Comparison of ENCODE assay signal across 27 cellular contexts in the genomic region with DNA sequence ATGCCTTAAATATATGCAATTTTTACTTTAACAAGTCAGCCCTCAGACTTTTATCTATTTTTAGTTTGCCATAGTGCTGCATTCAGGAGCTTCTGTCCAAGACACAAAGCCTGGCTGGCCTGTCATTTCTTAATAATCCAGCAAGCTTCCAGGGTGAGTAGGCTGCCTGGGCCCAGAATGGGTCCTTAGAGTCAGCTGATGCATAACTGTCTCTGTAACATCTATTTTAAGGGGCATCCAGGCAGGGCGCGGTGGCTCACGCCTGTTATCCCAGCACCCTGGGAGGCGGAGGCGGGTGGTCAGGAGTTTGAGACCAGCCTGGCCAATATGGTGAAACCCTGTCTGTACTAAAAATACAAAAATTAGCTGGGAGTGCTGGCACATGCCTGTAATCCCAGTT. TPM values are rescaled to one million over a fixed set of nuclear protein-coding genes. Genes with fewer than 3 reads are reported as not detected.
DNase-seq lines count a peak whose midpoint lies in the region; ATAC-seq and TF ChIP-seq lines count a peak whose summit lies in the region.
"Had no signal": no experiment of that assay in that cellular context is flagged by ENCODE, and none has a peak within 500 bp of the region (broad histone marks: within the 10 kb centered on the region; RNA-seq: fewer than 3 reads in every experiment).

No MANE protein-coding gene starts in this region.

- no peak overlapping the region for H3K9ac ChIP-seq in colonic mucosa (ENCODE audit: low read depth in 2 of 2, low read length in 2 of 2)

- H3K4me3 Mint-ChIP-seq in T-helper 1 cell treated with Interleukin-12 subunit alpha and Interleukin-12 subunit beta and Interleukin-4 antibody, amounts not matched to agents 30 μg/mL and 1 μg/mL, for 36 hours, result peak overlapping the region; percentile 88
- H3K4me3 Mint-ChIP-seq in activated T-helper 1 cell treated with anti-CD3 and anti-CD28 coated beads, Interleukin-12 subunit alpha, Interleukin-12 subunit beta, Interleukin-2, Interleukin-4 antibody, amounts not matched to agents 30 ng/mL and 10 ng/mL and 1 ng/mL, durations not matched to agents 14 hours and 24 hours and 36 hours, result peak overlapping the region; percentile 77
- H3K4me3 Mint-ChIP-seq: endodermal cell had no signal

- H3K9me3 ChIP-seq in psoas muscle (no peaks in the 10 kb centered on the region), colonic mucosa (no peaks in the 10 kb centered on the region), tibial artery (no peaks in the 10 kb centered on the region)
- H3K9me3 ChIP-seq: tibial nerve had no signal

- H3K9me3 Mint-ChIP-seq in T-helper 1 cell treated with Interleukin-12 subunit alpha and Interleukin-12 subunit beta and Interleukin-4 antibody, amounts not matched to agents 30 μg/mL and 1 μg/mL, for 36 hours, result no peaks in the 10 kb centered on the region
- H3K9me3 Mint-ChIP-seq in activated T-helper 1 cell treated with anti-CD3 and anti-CD28 coated beads, Interleukin-12 subunit alpha, Interleukin-12 subunit beta, Interleukin-2, Interleukin-4 antibody, amounts not matched to agents 30 ng/mL and 10 ng/mL and 1 ng/mL, durations not matched to agents 14 hours and 24 hours and 36 hours, result no peaks in the 10 kb centered on the region
- H3K9me3 Mint-ChIP-seq: activated naive CD4-positive, alpha-beta T cell treated with anti-CD3 and anti-CD28 coated beads, Interleukin-2, amount 10 ng/mL, durations not matched to agents 7 days and 5 days; endodermal cell had no signal

- peak overlapping the region; percentile 26 for H3K27ac Mint-ChIP-seq in T-helper 1 cell treated with Interleukin-12 subunit alpha and Interleukin-12 subunit beta and Interleukin-4 antibody, amounts not matched to agents 30 μg/mL and 1 μg/mL, for 36 hours
- H3K27ac Mint-ChIP-seq in activated T-helper 1 cell treated with anti-CD3 and anti-CD28 coated beads, Interleukin-12 subunit alpha, Interleukin-12 subunit beta, Interleukin-2, Interleukin-4 antibody, amounts not matched to agents 30 ng/mL and 10 ng/mL and 1 ng/mL, durations not matched to agents 14 hours and 24 hours and 36 hours, result no peak overlapping the region
- H3K27ac Mint-ChIP-seq: endodermal cell had no signal

- H3K27ac ChIP-seq in psoas muscle (peak overlapping the region; percentile 86), colonic mucosa (no peak overlapping the region), tibial artery (no peak overlapping the region)

- TF ChIP-seq CTCF in psoas muscle (IDR thresholded peaks at IDR 0.05) (no peak), colonic mucosa (IDR thresholded peaks at IDR 0.05) (no peak), tibial artery (IDR thresholded peaks at IDR 0.05) (no peak)

- peaks cover 8% of the 10 kb centered on the region for H3K36me3 Mint-ChIP-seq in T-helper 1 cell treated with Interleukin-12 subunit alpha and Interleukin-12 subunit beta and Interleukin-4 antibody, amounts not matched to agents 30 μg/mL and 1 μg/mL, for 36 hours (ENCODE audit: low read depth)
- peaks cover 7% of the 10 kb centered on the region for H3K36me3 Mint-ChIP-seq in activated T-helper 1 cell treated with anti-CD3 and anti-CD28 coated beads, Interleukin-12 subunit alpha, Interleukin-12 subunit beta, Interleukin-2, Interleukin-4 antibody, amounts not matched to agents 30 ng/mL and 10 ng/mL and 1 ng/mL, durations not matched to agents 14 hours and 24 hours and 36 hours (ENCODE audit: low read depth)
- H3K36me3 Mint-ChIP-seq: activated naive CD4-positive, alpha-beta T cell treated with anti-CD3 and anti-CD28 coated beads, Interleukin-2, amount 10 ng/mL, durations not matched to agents 7 days and 5 days had no signal

- intact Hi-C loops in activated T-helper 1 cell treated with anti-CD3 and anti-CD28 coated beads, Interleukin-12 subunit alpha, Interleukin-12 subunit beta, Interleukin-2, Interleukin-4 antibody, amounts not matched to agents 30 ng/mL and 10 ng/mL and 1 ng/mL, durations not matched to agents 14 hours and 24 hours and 36 hours (cut with micrococcal nuclease), result no loop called here
- intact Hi-C loops in psoas muscle (cut with DNase I), result no loop called here
- intact Hi-C loops in colonic mucosa (cut with DNase I), result no loop called here
- intact Hi-C loops in tibial artery (cut with DNase I; ENCODE audit: low total_unique reads), result no loop called here

- no peaks in the 10 kb centered on the region for H3K36me3 ChIP-seq in psoas muscle (ENCODE audit: insufficient read depth in 1 of 2, low read depth in 1 of 2)
- H3K36me3 ChIP-seq in colonic mucosa, result no peaks in the 10 kb centered on the region
- no peaks in the 10 kb centered on the region for H3K36me3 ChIP-seq in tibial artery
- H3K36me3 ChIP-seq: tibial nerve had no signal

- H3K4me3 ChIP-seq in psoas muscle (no peak overlapping the region), colonic mucosa (no peak overlapping the region), tibial artery (no peak overlapping the region)
- H3K4me3 ChIP-seq: tibial nerve had no signal

- H3K27me3 Mint-ChIP-seq in T-helper 1 cell treated with Interleukin-12 subunit alpha and Interleukin-12 subunit beta and Interleukin-4 antibody, amounts not matched to agents 30 μg/mL and 1 μg/mL, for 36 hours (ENCODE audit: low read depth), result no peaks in the 10 kb centered on the region
- H3K27me3 Mint-ChIP-seq in activated T-helper 1 cell treated with anti-CD3 and anti-CD28 coated beads, Interleukin-12 subunit alpha, Interleukin-12 subunit beta, Interleukin-2, Interleukin-4 antibody, amounts not matched to agents 30 ng/mL and 10 ng/mL and 1 ng/mL, durations not matched to agents 14 hours and 24 hours and 36 hours (ENCODE audit: insufficient read depth), result peaks cover 4% of the 10 kb centered on the region

- DNase-seq in T-helper 1 cell, result no peak
- peak; percentile 37 for DNase-seq in AG08395 (ENCODE audit: low spot score)
- DNase-seq in activated T-helper 1 cell treated with anti-CD3 and anti-CD28 coated beads, Interleukin-12 subunit alpha, Interleukin-12 subunit beta, Interleukin-2, Interleukin-4 antibody, amounts not matched to agents 30 ng/mL and 10 ng/mL and 1 ng/mL, durations not matched to agents 14 hours and 24 hours and 36 hours (ENCODE audit: low spot score), result no peak
- DNase-seq in psoas muscle, result peak; percentile 73 to 90
- no peak for DNase-seq in colonic mucosa
- no peak for DNase-seq in tibial artery
- DNase-seq: 8988T; activated CD4-positive, CD25-positive, alpha-beta regulatory T cell; activated naive CD4-positive, alpha-beta T cell treated with anti-CD3 and anti-CD28 coated beads, Interleukin-2, amount 10 ng/mL, durations not matched to agents 7 days and 5 days; amygdala; cortex of kidney; endodermal cell; GDM1; left cardiac atrium; mesenchymal stem cell; MM.1S; naive thymus-derived CD4-positive, alpha-beta T cell; NCI-H2171; NCI-H524; PC-3; SHP77 treated with DMSO at 0.1 percent for 48 hours; stimulated activated naive CD8-positive, alpha-beta T cell treated with anti-CD3 and anti-CD28 coated beads, Interleukin-15, Interleukin-2, amounts not matched to agents 100 U/mL and 50 U/mL, for 24 hours had no signal

- peak; percentile 87 to 93 (median 89) for ATAC-seq in psoas muscle
- ATAC-seq in esophagus mucosa, result no peak
- ATAC-seq: naive thymus-derived CD4-positive, alpha-beta T cell; PC-3; stimulated activated naive CD8-positive, alpha-beta T cell treated with anti-CD3 and anti-CD28 coated beads, Interleukin-15, Interleukin-2, amounts not matched to agents 100 U/mL and 50 U/mL, for 24 hours had no signal

- WGBS in psoas muscle, 3 donors, result 56 to 57% (median 56%) methylated on average over 5 of the region's 5 CpGs

- peaks cover 26% of the 10 kb centered on the region for H3K4me1 ChIP-seq in psoas muscle
- H3K4me1 ChIP-seq in colonic mucosa, result no peaks in the 10 kb centered on the region
- peaks cover 0 to 10% (median 7%) of the 10 kb centered on the region in 4 donors for H3K4me1 ChIP-seq in tibial artery

- peaks cover 24% of the 10 kb centered on the region for H3K4me1 Mint-ChIP-seq in T-helper 1 cell treated with Interleukin-12 subunit alpha and Interleukin-12 subunit beta and Interleukin-4 antibody, amounts not matched to agents 30 μg/mL and 1 μg/mL, for 36 hours (ENCODE audit: low read depth)
- H3K4me1 Mint-ChIP-seq in activated T-helper 1 cell treated with anti-CD3 and anti-CD28 coated beads, Interleukin-12 subunit alpha, Interleukin-12 subunit beta, Interleukin-2, Interleukin-4 antibody, amounts not matched to agents 30 ng/mL and 10 ng/mL and 1 ng/mL, durations not matched to agents 14 hours and 24 hours and 36 hours (ENCODE audit: low read depth), result peaks cover 23% of the 10 kb centered on the region
- H3K4me1 Mint-ChIP-seq: endodermal cell had no signal

- H3K27me3 ChIP-seq in psoas muscle (ENCODE audit: insufficient read depth in 3 of 3, low read length in 2 of 3), result no peaks in the 10 kb centered on the region
- H3K27me3 ChIP-seq in colonic mucosa, result no peaks in the 10 kb centered on the region
- no peaks in the 10 kb centered on the region for H3K27me3 ChIP-seq in tibial artery
- H3K27me3 ChIP-seq: tibial nerve had no signal

RNA-seq across cellular contexts. Expression of a gene that starts 11.8 kb away (rescaled TPM):
- 141 and 152 TPM in 2 replicates for total RNA-seq in activated T-helper 1 cell treated with anti-CD3 and anti-CD28 coated beads, Interleukin-12 subunit alpha, Interleukin-12 subunit beta, Interleukin-2, Interleukin-4 antibody, amounts not matched to agents 30 ng/mL and 10 ng/mL and 1 ng/mL, durations not matched to agents 14 hours and 24 hours and 36 hours
- total RNA-seq in psoas muscle, result 10 to 100 TPM in 1 of 4 donors, 1 to 10 TPM in 2, under 1 TPM in 1; 0.58 to 20.0 (median 5.8) TPM
- 10 to 100 TPM in 2 of 3 donors, 1 to 10 TPM in 1; 4.9 to 31.6 (median 23.4) TPM for polyA plus RNA-seq in psoas muscle
- 1 to 10 TPM in 1 of 2 donors, under 1 TPM in 1; 0.32 to 4.7 TPM for total RNA-seq in colonic mucosa
- 0.44 TPM for total RNA-seq in esophagus mucosa
- total RNA-seq: endodermal cell, osteocyte, PC-3 had no signal
- polyA plus RNA-seq: fibroblast of lung had no signal

RNA-seq across cellular contexts. Expression of a gene that starts 14.4 kb away (rescaled TPM):
- not detected in 2 replicates for total RNA-seq in activated T-helper 1 cell treated with anti-CD3 and anti-CD28 coated beads, Interleukin-12 subunit alpha, Interleukin-12 subunit beta, Interleukin-2, Interleukin-4 antibody, amounts not matched to agents 30 ng/mL and 10 ng/mL and 1 ng/mL, durations not matched to agents 14 hours and 24 hours and 36 hours
- total RNA-seq in psoas muscle (1 to 10 TPM in 2 of 4 donors, under 1 TPM in 2; 0.25 to 1.1 (median 0.96) TPM), colonic mucosa (10 to 100 TPM in 1 of 2 donors, under 1 TPM in 1; 0.29 to 17.3 TPM), esophagus mucosa (0.84 TPM)
- 1 to 10 TPM in 1 of 3 donors, under 1 TPM in 2; 0.04 to 1.5 (median 0.98) TPM for polyA plus RNA-seq in psoas muscle
- total RNA-seq: endodermal cell; fibroblast of lung; naive thymus-derived CD4-positive, alpha-beta T cell; osteocyte; PC-3; tibial nerve had no signal
- polyA plus RNA-seq: fibroblast of lung; naive thymus-derived CD4-positive, alpha-beta T cell had no signal

Comparison
In these comparisons a context has a peak if more than half of its experiments do, and no peak if none do; other contexts are left out.
1. DNase-seq: peak in AG08395 (single experiment) and psoas muscle (2 of 2); none in T-helper 1 cell (0 of 5), activated T-helper 1 cell treated with anti-CD3 and anti-CD28 coated beads, Interleukin-12 subunit alpha, Interleukin-12 subunit beta, Interleukin-2, Interleukin-4 antibody, amounts not matched to agents 30 ng/mL and 10 ng/mL and 1 ng/mL, durations not matched to agents 14 hours and 24 hours and 36 hours (single experiment), colonic mucosa (single experiment) and tibial artery (0 of 2).